In genomic region chr11:67995129-67995528, GRCh38 we compare ENCODE assay signal across 1 cellular context. TPM values are rescaled to one million over a fixed set of nuclear protein-coding genes. Genes with fewer than 3 reads are reported as not detected.
"Had no signal": no experiment of that assay in that cellular context is flagged by ENCODE, and none has a peak within 500 bp of the region (broad histone marks: within the 10 kb centered on the region; RNA-seq: fewer than 3 reads in every experiment).

No MANE protein-coding gene starts in this region.

RNA-seq across cellular contexts. Expression of gene ALDH3B1, which starts 15.0 kb away (rescaled TPM):
- polyA plus RNA-seq: neural cell had no signal
